1 cellular context compared by ENCODE assay signal in the genomic region with DNA sequence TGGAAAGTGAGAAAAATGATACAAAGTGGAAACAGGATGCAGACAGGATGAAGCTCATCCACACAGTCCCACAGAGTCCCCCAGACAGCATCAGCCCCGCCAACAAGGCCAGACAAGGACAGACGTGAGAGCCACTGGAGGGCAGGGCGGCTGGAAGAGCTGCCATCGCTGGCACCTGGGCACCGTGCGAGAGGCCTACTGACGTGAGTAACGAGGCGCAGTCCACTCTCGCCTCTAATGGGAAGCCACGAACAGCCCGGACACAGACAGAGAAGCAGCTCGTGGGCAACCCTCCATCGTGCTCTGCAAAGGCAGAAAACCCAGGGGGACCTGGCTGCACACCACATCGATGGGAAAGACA.
TF ChIP-seq lines count a peak whose summit lies in the region.

No MANE protein-coding gene starts in this region.

TF ChIP-seq in HepG2, 621 proteins besides CTCF, POLR2A, EP300 and RAD21:
- TF ChIP-seq CBX1 (IDR thresholded peaks at IDR 0.05; ENCODE audit: low read depth): no peak
- TF ChIP-seq, protein P1, sequence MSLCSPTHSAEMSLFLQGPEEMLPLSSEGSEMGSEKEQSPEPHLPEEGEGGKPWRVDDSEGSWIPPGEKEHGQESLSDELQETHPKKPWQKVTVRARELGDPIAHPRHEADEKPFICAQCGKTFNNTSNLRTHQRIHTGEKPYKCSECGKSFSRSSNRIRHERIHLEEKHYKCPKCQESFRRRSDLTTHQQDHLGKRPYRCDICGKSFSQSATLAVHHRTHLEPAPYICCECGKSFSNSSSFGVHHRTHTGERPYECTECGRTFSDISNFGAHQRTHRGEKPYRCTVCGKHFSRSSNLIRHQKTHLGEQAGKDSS (CRISPR knock-in tag; IDR thresholded peaks at IDR 0.05; ENCODE audit: borderline replicate concordance, low read depth): no peak
